In the genomic region with DNA sequence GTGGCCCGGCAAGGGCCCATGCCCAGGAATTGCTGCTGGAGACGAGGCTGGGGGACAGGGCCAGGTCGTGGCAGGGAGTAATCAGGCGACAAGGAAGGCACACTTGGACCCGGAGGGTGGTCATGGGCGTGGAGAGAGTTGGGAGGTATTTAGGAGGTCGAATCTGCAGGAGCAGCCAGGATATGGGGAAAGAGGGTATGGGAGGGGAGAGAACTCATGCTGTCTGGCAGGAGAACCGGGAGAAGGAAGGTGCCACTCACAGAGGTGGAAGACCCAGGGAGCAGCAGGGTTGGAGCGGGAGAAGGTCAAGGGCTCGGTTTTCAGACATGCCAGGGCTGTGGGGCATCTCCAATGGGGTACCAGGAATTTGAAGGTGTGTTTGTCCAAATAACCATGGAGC, we compare ENCODE assay signal across 1 cellular context.
TF ChIP-seq lines count a peak whose summit lies in the region.

No MANE protein-coding gene starts in this region.

TF ChIP-seq in A549, 52 proteins besides CTCF, POLR2A, EP300 and RAD21 (continued from another document):
- TF ChIP-seq, protein P1, sequence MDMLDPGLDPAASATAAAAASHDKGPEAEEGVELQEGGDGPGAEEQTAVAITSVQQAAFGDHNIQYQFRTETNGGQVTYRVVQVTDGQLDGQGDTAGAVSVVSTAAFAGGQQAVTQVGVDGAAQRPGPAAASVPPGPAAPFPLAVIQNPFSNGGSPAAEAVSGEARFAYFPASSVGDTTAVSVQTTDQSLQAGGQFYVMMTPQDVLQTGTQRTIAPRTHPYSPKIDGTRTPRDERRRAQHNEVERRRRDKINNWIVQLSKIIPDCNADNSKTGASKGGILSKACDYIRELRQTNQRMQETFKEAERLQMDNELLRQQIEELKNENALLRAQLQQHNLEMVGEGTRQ (IDR thresholded peaks at IDR 0.05): no peak
- TF ChIP-seq GATA3 (IDR thresholded peaks at IDR 0.05; ENCODE audit: borderline replicate concordance): no peak
- TF ChIP-seq KDM1A (IDR thresholded peaks at IDR 0.05; ENCODE audit: low read depth): no peak
- no peak for TF ChIP-seq POLR2AphosphoS2 (conservative IDR thresholded peaks at IDR 0.05; ENCODE audit: low read length)
- no peak for TF ChIP-seq RNF2 (IDR thresholded peaks at IDR 0.05; ENCODE audit: borderline replicate concordance, low read depth)
- TF ChIP-seq HEYL (CRISPR knock-in tag; IDR thresholded peaks at IDR 0.05): no peak
TF ChIP-seq in A549: peak in this region for 0.
